ENCODE assay signal across 7 cellular contexts in the genomic region with DNA sequence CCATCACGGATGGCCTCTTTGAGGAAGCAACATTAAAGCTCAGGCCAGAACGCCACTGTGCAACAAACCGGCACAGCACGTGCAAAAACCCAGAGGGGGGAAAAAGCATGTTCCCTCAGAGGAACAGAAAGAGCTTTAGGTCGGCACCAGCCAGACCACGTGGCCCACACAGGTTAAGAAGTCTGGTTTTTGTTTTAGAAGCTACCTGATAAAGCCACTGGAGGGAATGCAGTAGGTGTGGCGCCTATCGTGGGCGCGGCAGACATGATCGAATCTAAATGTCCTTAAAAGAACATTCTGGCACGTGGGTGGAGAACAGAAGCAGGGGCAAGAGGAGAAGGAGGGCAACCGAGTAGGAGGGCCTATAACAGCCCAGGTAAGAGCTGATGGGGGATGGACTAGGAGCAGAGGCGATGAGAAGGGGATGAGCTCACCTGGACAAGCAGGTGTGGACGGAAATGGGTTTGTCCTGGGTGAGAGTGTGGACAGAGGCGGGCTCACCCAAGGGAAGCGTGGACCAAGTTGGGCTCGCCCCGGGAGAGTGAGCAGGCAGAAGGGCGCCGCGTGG. TPM values are rescaled to one million over a fixed set of nuclear protein-coding genes. Genes with fewer than 3 reads are reported as not detected.
A peak's percentile ranks its signal among the peaks of the same experiment; 100 is the strongest.
DNase-seq lines count a peak whose midpoint lies in the region; ATAC-seq, FAIRE-seq and TF ChIP-seq lines count a peak whose summit lies in the region.
"Not testable (repeated sequence)": the region's sequence is repeated elsewhere in the genome, so short reads cannot be mapped to it uniquely, and the experiment has no call there.

No MANE protein-coding gene starts in this region.

- H3K27ac ChIP-seq in RWPE2 (ENCODE audit: poor library complexity, severe bottlenecking) (peak overlapping the region; percentile 52), adrenal gland (peak overlapping the region in 2 of 5 donors; percentile 41 to 50), lower lobe of right lung (peak overlapping the region; percentile 46), sigmoid colon (peak overlapping the region; percentile 37 to 75 (median 68))
- not testable (repeated sequence) for H3K27ac ChIP-seq in fibroblast of lung (ENCODE audit: insufficient read depth, low read length)

- H3K9ac ChIP-seq in fibroblast of lung (ENCODE audit: insufficient read depth, low read length) = peak overlapping the region; percentile 71

- H2AFZ ChIP-seq in fibroblast of lung (ENCODE audit: low read length) = not testable (repeated sequence)

- H4K20me1 ChIP-seq in fibroblast of lung (ENCODE audit: control insufficient read depth, extremely low read depth, insufficient read depth, low read length) = not testable (repeated sequence)

- not testable (repeated sequence) for TF ChIP-seq CTCF in RWPE2 (IDR thresholded peaks at IDR 0.05; ENCODE audit: poor library complexity, severe bottlenecking); adrenal gland (IDR thresholded peaks at IDR 0.05); fibroblast of lung (conservative IDR thresholded peaks at IDR 0.05 in 1 of 2, IDR thresholded peaks at IDR 0.05 in 1 of 2; ENCODE audit: low read depth in 1 of 2, low read length in 2 of 2); lower lobe of right lung (IDR thresholded peaks at IDR 0.05); sigmoid colon (IDR thresholded peaks at IDR 0.05)

- H3K27me3 ChIP-seq in RWPE2 (ENCODE audit: insufficient read depth, poor library complexity, severe bottlenecking); adrenal gland; fibroblast of lung (ENCODE audit: control insufficient read depth, insufficient read depth, low read length); lower lobe of right lung (ENCODE audit: low read depth); sigmoid colon: not testable (repeated sequence)

- ATAC-seq in HG03135 (IDR thresholded peaks at IDR 0.05; ENCODE audit: unreplicated experiment) (peak; percentile 16), RWPE2 (ENCODE audit: low read depth) (peak; percentile 69), lower lobe of right lung (peak; percentile 51 to 59)

- FAIRE-seq in GM18507 (lab: Jason Lieb, UNC) = peak; percentile 91

- 0 to 1% (median 1%) methylated on average over 9 to 10 of the region's 22 CpGs; no CpG with 5 or more reads in 1 of the 4 donors for WGBS in adrenal gland, 4 donors
- WGBS in sigmoid colon, 2 donors = 1% methylated on average over 11 to 13 of the region's 22 CpGs

- not testable (repeated sequence) for DNase-seq in GM18507 (ENCODE audit: extremely low spot score, insufficient read length, low read depth); RWPE2 (ENCODE audit: low spot score); adrenal gland; fibroblast of lung (ENCODE audit: low read depth in 2 of 2); lower lobe of right lung; sigmoid colon

- H3K4me2 ChIP-seq in fibroblast of lung (ENCODE audit: extremely low read depth, insufficient read depth, low read length) = peak overlapping the region; percentile 35

- H3K36me3 ChIP-seq in RWPE2 (ENCODE audit: low read depth) (peaks cover 43% of the 10 kb centered on the region), adrenal gland (replicated peaks in 1 of 2) (peaks cover 0 to 42% of the 10 kb centered on the region in 2 donors), fibroblast of lung (ENCODE audit: control insufficient read depth, insufficient read depth, low read length) (peaks cover 10% of the 10 kb centered on the region), lower lobe of right lung (peaks cover 58% of the 10 kb centered on the region), sigmoid colon (peaks cover 23 to 63% (median 31%) of the 10 kb centered on the region in 4 donors)

- peak overlapping the region; percentile 86 for H3K4me3 ChIP-seq in RWPE2 (ENCODE audit: severe bottlenecking)
- peak overlapping the region in 3 of 4 donors; percentile 56 to 87 (median 81) for H3K4me3 ChIP-seq in adrenal gland
- H3K4me3 ChIP-seq in fibroblast of lung (replicated peaks in 1 of 4; ENCODE audit: control extremely low read depth in 1 of 4, insufficient read depth in 1 of 4, low read depth in 3 of 4, low read length in 4 of 4) = peak overlapping the region; percentile 64 to 76 (median 69)
- peak overlapping the region; percentile 75 for H3K4me3 ChIP-seq in lower lobe of right lung
- H3K4me3 ChIP-seq in sigmoid colon = peak overlapping the region; percentile 73 to 84 (median 74)

- not testable (repeated sequence) for TF ChIP-seq EP300 in sigmoid colon (IDR thresholded peaks at IDR 0.05)

- H3K4me1 ChIP-seq in RWPE2 (ENCODE audit: insufficient read depth, poor library complexity, severe bottlenecking); adrenal gland (replicated peaks in 1 of 2); fibroblast of lung (ENCODE audit: control insufficient read depth, extremely low read depth, insufficient read depth, low read length); lower lobe of right lung; sigmoid colon: not testable (repeated sequence)

- not testable (repeated sequence) for H3K79me2 ChIP-seq in fibroblast of lung (ENCODE audit: control insufficient read depth, insufficient read depth, low read length)

- H3K9me3 ChIP-seq in RWPE2 (ENCODE audit: severe bottlenecking); adrenal gland (replicated peaks in 1 of 3); fibroblast of lung (ENCODE audit: control insufficient read depth, insufficient read depth, low read depth, low read length); lower lobe of right lung; sigmoid colon: not testable (repeated sequence)

- intact Hi-C loops in adrenal gland (cut with DNase I); lower lobe of right lung (cut with DNase I); sigmoid colon (cut with DNase I): not testable (repeated sequence)

- not testable (repeated sequence) for TF ChIP-seq POLR2A in adrenal gland (IDR thresholded peaks at IDR 0.05); sigmoid colon (IDR thresholded peaks at IDR 0.05)

RNA-seq across cellular contexts. Expression of a gene that starts 27.5 kb away (rescaled TPM):
- total RNA-seq in adrenal gland (10 to 100 TPM in 1 of 8 donors, 1 to 10 TPM in 7; 1.1 to 11.6 (median 6.4) TPM), fibroblast of lung (3.3 and 4.6 TPM in 2 replicates), lower lobe of right lung (1.6 TPM), sigmoid colon (1 to 10 TPM; 2.2 to 6.1 (median 3.2) TPM)
- polyA plus RNA-seq in adrenal gland (1 to 10 TPM; 3.4 to 5.8 (median 5.3) TPM), fibroblast of lung (1.6 and 5.5 TPM in 2 replicates), sigmoid colon (1 to 10 TPM in 2 of 3 donors, under 1 TPM in 1; 0.92 to 3.6 (median 2.4) TPM)
- polyA plus RNA-seq in fibroblast of lung (2012) = 1.8 and 4.8 TPM in 2 replicates
- polyA minus RNA-seq in fibroblast of lung (ENCODE audit: low replicate concordance) = not detected in 2 replicates

RNA-seq across cellular contexts. Expression of a gene that starts 33.4 kb away (rescaled TPM):
- total RNA-seq in adrenal gland (10 to 100 TPM; 32.1 to 80.2 (median 54.5) TPM), fibroblast of lung (24.1 and 31.0 TPM in 2 replicates), lower lobe of right lung (75.0 TPM), sigmoid colon (10 to 100 TPM; 30.2 to 41.4 (median 34.5) TPM)
- polyA plus RNA-seq in adrenal gland (10 to 100 TPM; 18.7 to 66.1 (median 24.1) TPM), fibroblast of lung (28.2 and 38.6 TPM in 2 replicates), sigmoid colon (10 to 100 TPM; 25.8 to 45.9 (median 29.6) TPM)
- polyA plus RNA-seq in fibroblast of lung (2012) = 42.1 and 51.2 TPM in 2 replicates
- 44.9 and 57.2 TPM in 2 replicates for polyA minus RNA-seq in fibroblast of lung (ENCODE audit: low replicate concordance)

RNA-seq across cellular contexts. Expression of a gene that starts 59.1 kb away (rescaled TPM):
- under 1 TPM in 4 of 8 donors, not detected in 4; 0.31 to 0.86 (median 0.57) TPM for total RNA-seq in adrenal gland
- polyA plus RNA-seq in adrenal gland = not detected
- total RNA-seq in fibroblast of lung = 0.51 and 0.66 TPM in 2 replicates
- 0.08 and 0.11 TPM in 2 replicates for polyA plus RNA-seq in fibroblast of lung
- polyA plus RNA-seq in fibroblast of lung (2012) = not detected in 2 replicates
- not detected in 2 replicates for polyA minus RNA-seq in fibroblast of lung (ENCODE audit: low replicate concordance)
- total RNA-seq in lower lobe of right lung = 1.0 TPM
- under 1 TPM in 1 of 4 donors, not detected in 3; 0.66 TPM for total RNA-seq in sigmoid colon
- under 1 TPM in 1 of 3 donors, not detected in 2; 0.25 TPM for polyA plus RNA-seq in sigmoid colon

Comparison
In these comparisons a context has a peak if more than half of its experiments do, and no peak if none do; other contexts are left out.
1. ATAC-seq: peak in every context shown above with its lines; median percentile 69 in RWPE2; 55 in lower lobe of right lung; 16 in HG03135.